ENCODE assay signal across 8 cellular contexts in the genomic region with DNA sequence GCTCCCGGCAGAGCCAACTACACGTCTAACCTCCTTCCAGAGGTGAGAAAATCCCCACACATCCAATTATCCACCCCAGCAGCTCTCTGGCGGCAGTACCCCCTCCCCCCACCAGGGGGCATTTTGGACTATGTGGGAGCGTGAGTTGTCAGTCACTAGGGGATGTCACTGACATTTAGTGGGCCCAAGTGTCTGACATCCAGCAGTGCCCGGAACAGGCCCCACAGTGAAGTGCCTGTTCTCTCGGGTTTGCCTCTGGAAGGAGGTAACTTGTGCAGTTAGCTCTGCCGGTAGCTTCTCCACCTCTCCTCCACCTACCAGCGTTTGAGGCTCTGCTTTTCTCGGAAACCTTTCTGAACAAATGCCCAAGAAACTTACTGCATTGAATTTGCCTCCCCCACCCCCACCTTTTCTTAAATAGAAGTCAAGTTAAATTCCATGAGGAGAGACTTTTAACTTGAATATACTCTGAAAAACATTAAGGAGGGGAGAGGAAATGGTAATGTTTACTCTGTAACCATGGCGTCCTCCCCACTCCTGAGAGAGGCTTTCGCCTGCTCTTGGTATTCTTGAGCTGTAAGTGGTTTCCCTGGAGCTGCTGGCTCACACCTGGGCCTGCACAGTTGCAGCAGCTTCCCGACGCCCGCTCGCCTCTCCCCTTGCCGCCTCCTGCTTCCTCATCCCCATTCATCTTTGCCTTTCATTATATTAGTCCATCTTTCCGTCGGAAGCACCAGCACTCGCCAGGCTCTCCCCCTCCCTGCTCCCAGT.
A peak's percentile ranks its signal among the peaks of the same experiment; 100 is the strongest.
DNase-seq lines count a peak whose midpoint lies in the region; ATAC-seq and TF ChIP-seq lines count a peak whose summit lies in the region.

No MANE protein-coding gene starts in this region.

- H3K27me3 ChIP-seq in hepatocyte = peaks cover 40% of the 10 kb centered on the region

- H4K20me1 ChIP-seq in hepatocyte (ENCODE audit: insufficient read depth, poor library complexity, severe bottlenecking) = no peaks in the 10 kb centered on the region

- peak; percentile 65 for DNase-seq in ELR (ENCODE audit: low read depth)
- DNase-seq in NB4 (ENCODE audit: low read depth) = peak; percentile 75
- DNase-seq in T-cell = peak; percentile 14 to 68 (median 52)
- DNase-seq in amygdala (lab: John Stamatoyannopoulos, UW) = peak in 34 of 56 donors; percentile 13 to 77 (median 48)
- peak; percentile 60 for DNase-seq in hepatocyte (ENCODE audit: low spot score)
- DNase-seq in smooth muscle cell of the brain vasculature (ENCODE audit: low read depth, low spot score) = peak; percentile 13

- no peak overlapping the region for H3K27ac Mint-ChIP-seq in T-cell

- H3K79me2 ChIP-seq in hepatocyte = no peaks in the 10 kb centered on the region

- CTCF ChIA-PET in T-cell (lab: Charles Lee) = interaction anchor here (0.6 to 1.3 kb wide), 6 partner anchors 10 to 46 kb away, joined by 3 read pairs; no protein-coding TSS in a partner anchor

- TF ChIP-seq CTCF in NB4 (IDR thresholded peaks at IDR 0.05; ENCODE audit: low read depth, low read length) = peak; percentile 97
- TF ChIP-seq CTCF in hepatocyte (IDR thresholded peaks at IDR 0.05; ENCODE audit: poor library complexity) = peak; percentile 71

- no peaks in the 10 kb centered on the region for H3K36me3 ChIP-seq in hepatocyte (replicated peaks; ENCODE audit: insufficient read depth, low read depth)

- peaks cover 22 to 41% of the 10 kb centered on the region in 2 donors for H3K27me3 Mint-ChIP-seq in T-cell

- 35% methylated on average over 19 of the region's 19 CpGs for WGBS in hepatocyte (ENCODE audit: low lambda C conversion rate, missing lambda C conversion rate)

- H3K4me3 Mint-ChIP-seq in T-cell = no peak overlapping the region

- H3K9me3 ChIP-seq in hepatocyte (ENCODE audit: low read depth) = no peaks in the 10 kb centered on the region

- H3K4me1 Mint-ChIP-seq in T-cell = peaks cover 10 to 22% (median 11%) of the 10 kb centered on the region in 3 donors

- H3K9me3 Mint-ChIP-seq in T-cell = peaks cover 0 to 8% (median 5%) of the 10 kb centered on the region in 3 donors

- no peak overlapping the region for H3K27ac ChIP-seq in hepatocyte

- no peak overlapping the region for H2AFZ ChIP-seq in hepatocyte

- H3K4me3 ChIP-seq in NB4 (ENCODE audit: low read depth, low read length) (no peak overlapping the region), hepatocyte (no peak overlapping the region)

- peak; percentile 56 to 70 (median 60) for ATAC-seq in T-cell (replicated peaks in 1 of 4)
- no peak for ATAC-seq in HG03196 (IDR thresholded peaks at IDR 0.05; ENCODE audit: unreplicated experiment)
- ATAC-seq in GM18520 (IDR thresholded peaks at IDR 0.05; ENCODE audit: unreplicated experiment) = no peak

- POLR2A ChIA-PET in T-cell (lab: Charles Lee) = interaction anchor here in 1 of 2 donors (1.2 kb wide), 1 partner anchor 114 kb away, joined by 3 read pairs; no protein-coding TSS in a partner anchor

- TF ChIP-seq POLR2A in NB4 (IDR thresholded peaks at IDR 0.05; ENCODE audit: extremely low read depth, insufficient read length) = no peak

- peaks cover 21% of the 10 kb centered on the region for H3K36me3 Mint-ChIP-seq in T-cell

- peaks cover 19% of the 10 kb centered on the region for H3K4me1 ChIP-seq in hepatocyte (ENCODE audit: insufficient read depth)

- H3K9me2 ChIP-seq in hepatocyte (replicated peaks; ENCODE audit: insufficient read depth) = no peaks in the 10 kb centered on the region

- H3K4me2 ChIP-seq in hepatocyte = no peak overlapping the region

Comparison
In these comparisons a context has a peak if more than half of its experiments do, and no peak if none do; other contexts are left out.
1. DNase-seq: peak in every context shown above with its lines; median percentile 75 in NB4; 65 in ELR; 60 in hepatocyte; 52 in T-cell; 48 in amygdala; 13 in smooth muscle cell of the brain vasculature.
2. ATAC-seq: peak in T-cell (4 of 4); none in HG03196 (single experiment) and GM18520 (single experiment).